In the genomic region with DNA sequence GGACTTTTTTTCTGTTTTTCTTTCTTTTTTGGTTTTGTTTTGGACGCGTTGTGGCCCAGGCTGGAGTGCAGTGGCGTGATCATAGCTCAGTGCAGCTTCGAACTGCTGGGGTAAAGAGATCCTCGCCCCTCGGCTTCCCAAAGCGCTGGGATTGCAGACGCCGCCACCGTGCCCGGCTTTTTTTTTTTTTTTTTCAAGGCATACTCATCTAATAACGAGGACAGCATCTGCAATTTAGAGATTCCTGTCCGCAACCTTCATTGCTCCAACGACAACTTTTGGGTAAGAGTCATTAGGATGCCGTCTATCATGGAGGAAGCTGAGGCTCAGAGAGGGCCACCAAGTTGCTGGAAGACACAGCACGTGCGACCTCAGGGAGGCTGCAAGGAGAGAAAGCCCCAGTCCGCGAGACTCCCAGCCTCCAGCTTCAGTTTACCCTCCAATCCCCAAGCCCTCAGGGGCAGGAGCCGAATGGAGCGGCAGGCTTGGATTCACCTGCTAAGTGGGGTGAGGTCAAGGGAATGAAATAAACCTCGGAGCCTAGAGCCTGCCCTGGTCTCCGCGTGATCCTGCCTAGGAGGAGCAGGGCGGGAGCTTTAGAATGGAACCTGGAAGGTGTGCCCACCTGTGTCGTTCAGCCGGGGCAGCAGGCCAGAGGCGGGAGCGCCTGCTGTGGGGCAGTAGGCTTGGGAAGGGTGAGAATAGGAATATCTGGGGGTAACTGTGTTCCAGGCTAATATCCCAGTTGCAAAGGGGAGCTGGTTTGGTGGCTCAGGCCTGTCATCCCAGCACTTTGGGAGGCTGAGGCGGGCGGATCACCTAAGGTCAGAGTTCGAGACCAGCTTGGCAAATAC, we compare ENCODE assay signal across 8 cellular contexts. TPM values are rescaled to one million over a fixed set of nuclear protein-coding genes. Genes with fewer than 3 reads are reported as not detected.
DNase-seq lines count a peak whose midpoint lies in the region; ATAC-seq, FAIRE-seq and TF ChIP-seq lines count a peak whose summit lies in the region.

No MANE protein-coding gene starts in this region.

- CTCF ChIA-PET in CD8-positive, alpha-beta memory T cell (lab: Charles Lee), result interaction anchor here (0.7 to 1.8 kb wide), 6 partner anchors 23 to 123 kb away, joined by 3 to 7 read pairs (median 3); partner anchors contain the start of gene RNF126
- CTCF ChIA-PET in H1 (lab: Charles Lee; ENCODE audit: partially characterized antibody), result interaction anchor here (1.0 to 1.8 kb wide), 5 partner anchors 11 to 127 kb away, joined by 3 to 4 read pairs (median 3); no protein-coding TSS in a partner anchor

- peak overlapping the region; percentile 74; the same call in 1 of the 2 replicates for H2BK5ac ChIP-seq in H1 (ENCODE audit: low read depth, low read length)

- peak overlapping the region; percentile 84; the same call in 1 of the 2 replicates for H4K8ac ChIP-seq in H1 (ENCODE audit: extremely low read depth, insufficient read depth, low read length)

- peaks cover 1 to 23% (median 1%) of the 10 kb centered on the region in 3 donors for H3K36me3 Mint-ChIP-seq in CD8-positive, alpha-beta memory T cell

- peaks cover 22 to 43% (median 24%) of the 10 kb centered on the region in 3 donors for H3K4me1 Mint-ChIP-seq in CD8-positive, alpha-beta memory T cell

- no peak for TF ChIP-seq RAD21 in H1 (IDR thresholded peaks at IDR 0.05 in 1 of 2, conservative IDR thresholded peaks at IDR 0.05 in 1 of 2; ENCODE audit: low read depth in 2 of 2, low read length in 2 of 2)

- H3K9me3 Mint-ChIP-seq in CD8-positive, alpha-beta memory T cell, result no peaks in the 10 kb centered on the region

- H3K9me3 ChIP-seq in CD8-positive, alpha-beta memory T cell (ENCODE audit: low read length), result no peaks in the 10 kb centered on the region
- no peaks in the 10 kb centered on the region for H3K9me3 ChIP-seq in H1 (ENCODE audit: insufficient read depth in 2 of 2, low read depth in 1 of 2, low read length in 1 of 2)
- H3K9me3 ChIP-seq in neuron (ENCODE audit: low read length), result no peaks in the 10 kb centered on the region

- H3K56ac ChIP-seq in H1 (replicated peaks; ENCODE audit: insufficient read length, low read depth, low read length), result no peak overlapping the region

- H3K36me3 ChIP-seq in CD8-positive, alpha-beta memory T cell (ENCODE audit: insufficient read depth, low read length), result peaks cover 2% of the 10 kb centered on the region
- peaks cover 0 to 8% (median 2%) of the 10 kb centered on the region in 4 experiments; a peak in 5 of 8 replicates for H3K36me3 ChIP-seq in H1 (ENCODE audit: control insufficient read depth in 2 of 4, insufficient read depth in 4 of 4, low read length in 3 of 4)
- H3K36me3 ChIP-seq in neuron (ENCODE audit: insufficient read depth, low read length), result peaks cover 6% of the 10 kb centered on the region

- no peak for FAIRE-seq in H1 (lab: Jason Lieb, UNC)

- peaks cover 9% of the 10 kb centered on the region for H3K79me1 ChIP-seq in H1 (ENCODE audit: low read depth, low read length)

- POLR2A ChIA-PET in CD8-positive, alpha-beta memory T cell (lab: Charles Lee), result interaction anchor here (0.6 to 1.7 kb wide), 4 partner anchors 27 to 88 kb away, joined by 3 to 20 read pairs (median 6); partner anchors contain the start of gene RNF126
- POLR2A ChIA-PET in H1 (lab: Charles Lee; ENCODE audit: partially characterized antibody), result interaction anchor here (1.3 to 3.2 kb wide), 4 partner anchors 8 to 61 kb away, joined by 3 to 11 read pairs (median 4); partner anchors contain the start of gene BSG

- H3K9ac ChIP-seq in H1 (replicated peaks in 1 of 4; ENCODE audit: extremely low read depth in 1 of 4, low read depth in 3 of 4, low read length in 3 of 4), result peak overlapping the region; percentile 9 to 89 (median 70)

- no peak overlapping the region for H4K91ac ChIP-seq in H1 (replicated peaks; ENCODE audit: insufficient read length, low read length)

- H3K27me3 Mint-ChIP-seq in CD8-positive, alpha-beta memory T cell, result no peaks in the 10 kb centered on the region

- no peak for DNase-seq in CD8-positive, alpha-beta memory T cell
- peak; percentile 46 for DNase-seq in NCI-H69 (lab: John Stamatoyannopoulos, UW)
- DNase-seq in H1 (ENCODE audit: low read depth in 1 of 2, low spot score in 2 of 2), result no peak
- no peak for DNase-seq in retina
- no peak for DNase-seq in DMS153 treated with DMSO at 0.1 percent for 48 hours (lab: John Stamatoyannopoulos, UW; ENCODE audit: unreplicated experiment)
- DNase-seq in 8988T, result no peak

- peak overlapping the region; percentile 60 for H3K4me3 ChIP-seq in CD8-positive, alpha-beta memory T cell (ENCODE audit: low read length)
- H3K4me3 ChIP-seq in H1 (ENCODE audit: extremely low read depth in 1 of 4, insufficient read depth in 2 of 4, low read depth in 3 of 4, low read length in 4 of 4), result peak overlapping the region; percentile 76 to 99 (median 97)
- peak overlapping the region; percentile 71 for H3K4me3 ChIP-seq in neuron (ENCODE audit: low read length)

- no peak overlapping the region for H2BK12ac ChIP-seq in H1 (ENCODE audit: low read depth, low read length)

- H2AK5ac ChIP-seq in H1 (ENCODE audit: low read depth, low read length), result no peak overlapping the region; the same call in 1 of the 2 replicates

- H3K27ac ChIP-seq in CD8-positive, alpha-beta memory T cell (ENCODE audit: low read depth, low read length), result peak overlapping the region; percentile 72
- H3K27ac ChIP-seq in H1 (ENCODE audit: low read depth, low read length), result no peak overlapping the region

- H4K20me1 ChIP-seq in H1 (replicated peaks in 1 of 2; ENCODE audit: control insufficient read depth in 1 of 2, insufficient read depth in 2 of 2, low read length in 2 of 2), result peaks cover 4 to 5% of the 10 kb centered on the region in 2 experiments

- TF ChIP-seq CTCF in H1 (IDR thresholded peaks at IDR 0.05; ENCODE audit: control extremely low read depth in 1 of 3, insufficient read depth in 1 of 3, low read depth in 1 of 3, low read length in 3 of 3), result no peak

- no peak overlapping the region for H2BK15ac ChIP-seq in H1 (ENCODE audit: low read length)

- peak overlapping the region; percentile 89 to 99 (median 94) for H3K27ac Mint-ChIP-seq in CD8-positive, alpha-beta memory T cell

- peak overlapping the region; percentile 75 to 78 for H3K4me2 ChIP-seq in H1 (ENCODE audit: insufficient read depth in 1 of 2, low read depth in 2 of 2, low read length in 2 of 2)

- H3K4me1 ChIP-seq in CD8-positive, alpha-beta memory T cell (ENCODE audit: insufficient read depth, low read length), result peaks cover 27% of the 10 kb centered on the region
- H3K4me1 ChIP-seq in H1 (replicated peaks in 1 of 4; ENCODE audit: control insufficient read depth in 3 of 4, insufficient read depth in 4 of 4, low read length in 3 of 4), result peaks cover 0 to 10% (median 3%) of the 10 kb centered on the region in 4 experiments; a peak in 4 of 7 replicates
- H3K4me1 ChIP-seq in neuron (ENCODE audit: insufficient read depth, low read length), result peaks cover 10% of the 10 kb centered on the region

- H3K27me3 ChIP-seq in CD8-positive, alpha-beta memory T cell (ENCODE audit: insufficient read depth, low read length, poor library complexity, severe bottlenecking), result no peaks in the 10 kb centered on the region
- H3K27me3 ChIP-seq in H1 (replicated peaks in 1 of 4; ENCODE audit: control insufficient read depth in 3 of 4, extremely low read depth in 1 of 4, insufficient read depth in 3 of 4, low read length in 3 of 4) (peaks cover 0 to 19% (median 9%) of the 10 kb centered on the region in 4 experiments; a peak in 5 of 7 replicates), neuron (ENCODE audit: insufficient read depth, low read length) (no peaks in the 10 kb centered on the region)

- H3K79me2 ChIP-seq in H1 (ENCODE audit: control insufficient read depth in 1 of 2, insufficient read depth in 2 of 2, low read length in 2 of 2), result peaks cover 0 to 18% of the 10 kb centered on the region in 2 experiments; a peak in 1 of 4 replicates

- H2BK120ac ChIP-seq in H1 (replicated peaks; ENCODE audit: low read depth, low read length), result no peak overlapping the region

- TF ChIP-seq POLR2A in H1 (IDR thresholded peaks at IDR 0.05; ENCODE audit: control extremely low read depth in 1 of 2, low read depth in 2 of 2, low read length in 2 of 2), result no peak

- peak overlapping the region; percentile 94 to 96 (median 96) for H3K4me3 Mint-ChIP-seq in CD8-positive, alpha-beta memory T cell

- ATAC-seq in HG02588 (IDR thresholded peaks at IDR 0.05; ENCODE audit: unreplicated experiment), result no peak

- WGBS in H1 (ENCODE audit: extremely low coverage in 1 of 2, insufficient coverage in 1 of 2, insufficient read length in 1 of 2, insufficient replicate concordance in 2 of 2, low coverage in 1 of 2, low lambda C conversion rate in 2 of 2, missing lambda C conversion rate in 1 of 2), 2 experiments, result 38% methylated on average over 27 of the region's 32 CpGs; no CpG with 5 or more reads in 1 of the 2 experiments

- H3K18ac ChIP-seq in H1 (ENCODE audit: extremely low read depth, low read length), result no peak overlapping the region

- H2AFZ ChIP-seq in H1 (ENCODE audit: low read length), result no peak overlapping the region
- H2AFZ ChIP-seq in neuron (ENCODE audit: low read depth, low read length), result peak overlapping the region; percentile 69

- no peak overlapping the region for H2BK20ac ChIP-seq in H1 (ENCODE audit: low read length)

- no peak overlapping the region for H3K23ac ChIP-seq in H1 (ENCODE audit: insufficient read length)

- no peak overlapping the region for H3K14ac ChIP-seq in H1 (ENCODE audit: insufficient read length)

- no peak overlapping the region for H3K4ac ChIP-seq in H1 (replicated peaks; ENCODE audit: insufficient read length, low read depth, low read length)

- H3K23me2 ChIP-seq in H1 (ENCODE audit: low read depth, low read length), result peaks cover 8% of the 10 kb centered on the region

- H4K5ac ChIP-seq in H1 (ENCODE audit: insufficient read length, low read depth, low read length), result peak overlapping the region; percentile 39

- TF ChIP-seq EP300 in H1 (IDR thresholded peaks at IDR 0.05; ENCODE audit: borderline replicate concordance in 1 of 2, low read depth in 2 of 2, low read length in 2 of 2), result no peak

RNA-seq across cellular contexts. Expression of gene POLRMT, which starts 0.7 kb away (rescaled TPM):
- total RNA-seq in CD8-positive, alpha-beta memory T cell, result 10 to 100 TPM; 75.2 to 77.3 TPM
- 58.8 TPM for polyA plus RNA-seq in CD8-positive, alpha-beta memory T cell
- total RNA-seq in H1 (2021; fragmentation: NEBNext Ultra II Directional; extraction: Animal tissue kit (Norgen Biotek cat#: 25700)), result 110 and 111 TPM in 2 replicates
- polyA plus RNA-seq in H1 (2011; rRNA removed), result 93.0 and 119 TPM in 2 replicates
- polyA plus RNA-seq in H1 (2011; cell fraction: cytosol; rRNA removed), result 84.7 TPM
- polyA plus RNA-seq in H1 (2011; cell fraction: nucleus; rRNA removed), result 444 TPM
- 84.6 to 159 TPM (median 148 TPM) in 4 replicates for polyA plus RNA-seq in H1 (2012, experiment 1 of 2)
- polyA plus RNA-seq in H1 (2012, experiment 2 of 2), result 84.5 TPM
- polyA plus RNA-seq in H1 (2013, experiment 1 of 2), result 105 TPM
- 97.6 TPM for polyA plus RNA-seq in H1 (2013, experiment 2 of 2)
- 132 and 217 TPM in 2 replicates for polyA minus RNA-seq in H1 (2011; rRNA and poly(A)+ RNA removed)
- 86.2 TPM for polyA minus RNA-seq in H1 (2011; cell fraction: cytosol; rRNA and poly(A)+ RNA removed)
- polyA minus RNA-seq in H1 (2011; cell fraction: nucleus; rRNA and poly(A)+ RNA removed), result 105 TPM

RNA-seq across cellular contexts. Expression of gene FGF22, which starts 5.7 kb away (rescaled TPM):
- under 1 TPM; 0.20 to 0.22 TPM for total RNA-seq in CD8-positive, alpha-beta memory T cell
- polyA plus RNA-seq in CD8-positive, alpha-beta memory T cell, result not detected
- 1.7 and 1.9 TPM in 2 replicates for total RNA-seq in H1 (2021; fragmentation: NEBNext Ultra II Directional; extraction: Animal tissue kit (Norgen Biotek cat#: 25700))
- polyA plus RNA-seq in H1 (2011; rRNA removed), result 0.44 and 0.99 TPM in 2 replicates
- polyA plus RNA-seq in H1 (2011; cell fraction: cytosol; rRNA removed), result 1.3 TPM
- polyA plus RNA-seq in H1 (2011; cell fraction: nucleus; rRNA removed), result 4.9 TPM
- 1.9 to 3.1 TPM (median 2.3 TPM) in 4 replicates for polyA plus RNA-seq in H1 (2012, experiment 1 of 2)
- polyA plus RNA-seq in H1 (2012, experiment 2 of 2), result 0.64 TPM
- 0.85 TPM for polyA plus RNA-seq in H1 (2013, experiment 1 of 2)
- 0.81 TPM for polyA plus RNA-seq in H1 (2013, experiment 2 of 2)
- polyA minus RNA-seq in H1 (2011; rRNA and poly(A)+ RNA removed), result 0.22 TPM in 1 of 2 replicates, not detected in the other
- polyA minus RNA-seq in H1 (2011; cell fraction: cytosol; rRNA and poly(A)+ RNA removed), result 0.73 TPM
- 0.90 TPM for polyA minus RNA-seq in H1 (2011; cell fraction: nucleus; rRNA and poly(A)+ RNA removed)

RNA-seq across cellular contexts. Expression of gene RNF126, which starts 29.0 kb away (rescaled TPM):
- total RNA-seq in CD8-positive, alpha-beta memory T cell, result 10 to 100 TPM; 89.6 to 95.5 TPM
- 100.0 TPM for polyA plus RNA-seq in CD8-positive, alpha-beta memory T cell
- total RNA-seq in H1 (2021; fragmentation: NEBNext Ultra II Directional; extraction: Animal tissue kit (Norgen Biotek cat#: 25700)), result 64.7 and 68.0 TPM in 2 replicates
- polyA plus RNA-seq in H1 (2011; rRNA removed), result 21.8 and 56.5 TPM in 2 replicates
- 41.8 TPM for polyA plus RNA-seq in H1 (2011; cell fraction: cytosol; rRNA removed)
- polyA plus RNA-seq in H1 (2011; cell fraction: nucleus; rRNA removed), result 90.9 TPM
- 43.7 to 67.7 TPM (median 63.8 TPM) in 4 replicates for polyA plus RNA-seq in H1 (2012, experiment 1 of 2)
- polyA plus RNA-seq in H1 (2012, experiment 2 of 2), result 52.5 TPM
- 85.5 TPM for polyA plus RNA-seq in H1 (2013, experiment 1 of 2)
- polyA plus RNA-seq in H1 (2013, experiment 2 of 2), result 80.6 TPM
- polyA minus RNA-seq in H1 (2011; rRNA and poly(A)+ RNA removed), result 5.7 and 7.1 TPM in 2 replicates
- polyA minus RNA-seq in H1 (2011; cell fraction: cytosol; rRNA and poly(A)+ RNA removed), result 31.9 TPM
- 33.1 TPM for polyA minus RNA-seq in H1 (2011; cell fraction: nucleus; rRNA and poly(A)+ RNA removed)

RNA-seq across cellular contexts. Expression of gene FSTL3, which starts 42.2 kb away (rescaled TPM):
- 1 to 10 TPM; 7.7 to 8.0 TPM for total RNA-seq in CD8-positive, alpha-beta memory T cell
- 0.81 TPM for polyA plus RNA-seq in CD8-positive, alpha-beta memory T cell
- 7.5 and 8.1 TPM in 2 replicates for total RNA-seq in H1 (2021; fragmentation: NEBNext Ultra II Directional; extraction: Animal tissue kit (Norgen Biotek cat#: 25700))
- 11.8 and 18.4 TPM in 2 replicates for polyA plus RNA-seq in H1 (2011; rRNA removed)
- polyA plus RNA-seq in H1 (2011; cell fraction: cytosol; rRNA removed), result 15.2 TPM
- 40.2 TPM for polyA plus RNA-seq in H1 (2011; cell fraction: nucleus; rRNA removed)
- polyA plus RNA-seq in H1 (2012, experiment 1 of 2), result 4.8 to 11.0 TPM (median 9.1 TPM) in 4 replicates
- polyA plus RNA-seq in H1 (2012, experiment 2 of 2), result 6.6 TPM
- 5.0 TPM for polyA plus RNA-seq in H1 (2013, experiment 1 of 2)
- polyA plus RNA-seq in H1 (2013, experiment 2 of 2), result 4.6 TPM
- 1.9 and 2.3 TPM in 2 replicates for polyA minus RNA-seq in H1 (2011; rRNA and poly(A)+ RNA removed)
- polyA minus RNA-seq in H1 (2011; cell fraction: cytosol; rRNA and poly(A)+ RNA removed), result 7.6 TPM
- polyA minus RNA-seq in H1 (2011; cell fraction: nucleus; rRNA and poly(A)+ RNA removed), result 7.0 TPM

RNA-seq across cellular contexts. Expression of gene HCN2, which starts 44.3 kb away (rescaled TPM):
- under 1 TPM; 0.42 to 0.48 TPM for total RNA-seq in CD8-positive, alpha-beta memory T cell
- polyA plus RNA-seq in CD8-positive, alpha-beta memory T cell, result not detected
- total RNA-seq in H1 (2021; fragmentation: NEBNext Ultra II Directional; extraction: Animal tissue kit (Norgen Biotek cat#: 25700)), result 3.6 and 4.0 TPM in 2 replicates
- polyA plus RNA-seq in H1 (2011; rRNA removed), result 1.0 and 1.9 TPM in 2 replicates
- polyA plus RNA-seq in H1 (2011; cell fraction: cytosol; rRNA removed), result 1.3 TPM
- 3.2 TPM for polyA plus RNA-seq in H1 (2011; cell fraction: nucleus; rRNA removed)
- polyA plus RNA-seq in H1 (2012, experiment 1 of 2), result 1.6 to 4.6 TPM (median 3.9 TPM) in 4 replicates
- 2.2 TPM for polyA plus RNA-seq in H1 (2012, experiment 2 of 2)
- 3.0 TPM for polyA plus RNA-seq in H1 (2013, experiment 1 of 2)
- 3.2 TPM for polyA plus RNA-seq in H1 (2013, experiment 2 of 2)
- polyA minus RNA-seq in H1 (2011; rRNA and poly(A)+ RNA removed), result 1.6 and 4.2 TPM in 2 replicates
- polyA minus RNA-seq in H1 (2011; cell fraction: cytosol; rRNA and poly(A)+ RNA removed), result 2.5 TPM
- polyA minus RNA-seq in H1 (2011; cell fraction: nucleus; rRNA and poly(A)+ RNA removed), result 1.4 TPM
